Comparison of ENCODE assay signal across 7 cellular contexts in genomic region chr22:23984430-23984829, GRCh38. TPM values are rescaled to one million over a fixed set of nuclear protein-coding genes. Genes with fewer than 3 reads are reported as not detected.
A peak's percentile ranks its signal among the peaks of the same experiment; 100 is the strongest.
DNase-seq lines count a peak whose midpoint lies in the region; ATAC-seq and TF ChIP-seq lines count a peak whose summit lies in the region.

No MANE protein-coding gene starts in this region.

- H3K4ac ChIP-seq in neuronal stem cell (ENCODE audit: low read length): no peak overlapping the region

- H2AFZ ChIP-seq in mammary epithelial cell (ENCODE audit: low read depth, low read length): no peak overlapping the region
- no peak overlapping the region for H2AFZ ChIP-seq in neuronal stem cell (ENCODE audit: low read length)

- DNase-seq in GM20000 (ENCODE audit: low spot score) (peak; percentile 29), NCI-H345 (lab: John Stamatoyannopoulos, UW) (peak; percentile 66), mammary epithelial cell (peak; percentile 36), neuronal stem cell (ENCODE audit: low spot score) (peak; percentile 41), WERI-Rb-1 (no peak), COLO668 (lab: John Stamatoyannopoulos, UW; ENCODE audit: unreplicated experiment) (no peak)

- ATAC-seq in GM18517 (IDR thresholded peaks at IDR 0.05; ENCODE audit: unreplicated experiment): no peak

- H4K91ac ChIP-seq in neuronal stem cell (ENCODE audit: low read depth, low read length, poor library complexity): no peak overlapping the region

- dilution Hi-C loops in mammary epithelial cell (cut with HindIII; ENCODE audit: low sequenced_read_pairs): no loop called here

- no peaks in the 10 kb centered on the region for H3K36me3 ChIP-seq in mammary epithelial cell (ENCODE audit: insufficient read depth, low read length)
- no peaks in the 10 kb centered on the region for H3K36me3 ChIP-seq in neuronal stem cell (replicated peaks in 1 of 2; ENCODE audit: control insufficient read depth in 2 of 2, insufficient read depth in 2 of 2, low read length in 2 of 2)
- H3K36me3 ChIP-seq in WERI-Rb-1: no peaks in the 10 kb centered on the region

- no peaks in the 10 kb centered on the region for H3K79me1 ChIP-seq in neuronal stem cell (ENCODE audit: low read depth, low read length)

- TF ChIP-seq CTCF in GM20000 (IDR thresholded peaks at IDR 0.05; ENCODE audit: extremely low read depth, missing control alignments) (peak; percentile 36), mammary epithelial cell (conservative IDR thresholded peaks at IDR 0.05 in 1 of 2, IDR thresholded peaks at IDR 0.05 in 1 of 2; ENCODE audit: extremely low read depth in 1 of 2, insufficient read depth in 1 of 2, low read depth in 1 of 2, low read length in 2 of 2) (no peak), WERI-Rb-1 (IDR thresholded peaks at IDR 0.05; ENCODE audit: low read depth, low read length) (no peak)

- no peak overlapping the region for H4K8ac ChIP-seq in neuronal stem cell (ENCODE audit: low read depth, low read length)

- H3K4me3 ChIP-seq in mammary epithelial cell (replicated peaks in 1 of 3; ENCODE audit: insufficient read depth in 1 of 3, low read depth in 2 of 3, low read length in 3 of 3): no peak overlapping the region
- no peak overlapping the region for H3K4me3 ChIP-seq in neuronal stem cell (ENCODE audit: low read length in 2 of 2)
- H3K4me3 ChIP-seq in WERI-Rb-1 (ENCODE audit: low read depth, low read length): no peak overlapping the region

- H2BK120ac ChIP-seq in neuronal stem cell (ENCODE audit: low read depth, low read length): no peak overlapping the region

- no peak overlapping the region for H3K4me2 ChIP-seq in mammary epithelial cell (ENCODE audit: insufficient read depth, low read depth, low read length)
- no peak overlapping the region for H3K4me2 ChIP-seq in neuronal stem cell (ENCODE audit: insufficient read depth, low read length, poor library complexity, severe bottlenecking)

- H2BK5ac ChIP-seq in neuronal stem cell (ENCODE audit: low read length): no peak overlapping the region

- H3K79me2 ChIP-seq in mammary epithelial cell (ENCODE audit: insufficient read depth, low read length): no peaks in the 10 kb centered on the region

- no peaks in the 10 kb centered on the region for H4K20me1 ChIP-seq in mammary epithelial cell (ENCODE audit: insufficient read depth, low read length)

- H2BK12ac ChIP-seq in neuronal stem cell (ENCODE audit: low read length): no peak overlapping the region

- in situ Hi-C loops in mammary epithelial cell (cut with MboI; ENCODE audit: low sequenced_read_pairs in 2 of 2): loop anchor here in 1 of 2 donors (25.0 kb wide), 1 partner anchor 178 kb away; no protein-coding TSS in a partner anchor

- no TSS peak for BruUV-seq in mammary epithelial cell (replicated peaks; lab: Mats Ljungman, UMichigan)

- no peak overlapping the region for H2AK5ac ChIP-seq in neuronal stem cell (ENCODE audit: low read depth, low read length)

- no peaks in the 10 kb centered on the region for H3K27me3 ChIP-seq in mammary epithelial cell (ENCODE audit: insufficient read depth, low read length)
- no peaks in the 10 kb centered on the region for H3K27me3 ChIP-seq in neuronal stem cell (ENCODE audit: control insufficient read depth in 3 of 3, insufficient read depth in 3 of 3, low read depth in 1 of 3, low read length in 3 of 3)
- H3K27me3 ChIP-seq in WERI-Rb-1 (ENCODE audit: insufficient read depth, low read depth, severe bottlenecking): no peaks in the 10 kb centered on the region

- H3K9ac ChIP-seq in mammary epithelial cell (ENCODE audit: insufficient read depth, low read length) (no peak overlapping the region), neuronal stem cell (ENCODE audit: low read depth, low read length, poor library complexity) (no peak overlapping the region)

- H3K14ac ChIP-seq in neuronal stem cell (ENCODE audit: low read length): no peak overlapping the region

- no peaks in the 10 kb centered on the region for H3K4me1 ChIP-seq in mammary epithelial cell (ENCODE audit: insufficient read depth, low read length)
- H3K4me1 ChIP-seq in neuronal stem cell (ENCODE audit: control insufficient read depth in 2 of 2, insufficient read depth in 1 of 2, low read depth in 1 of 2, low read length in 2 of 2): no peaks in the 10 kb centered on the region

- H3K23ac ChIP-seq in neuronal stem cell (ENCODE audit: low read depth, low read length, poor library complexity): no peak overlapping the region

- H2BK15ac ChIP-seq in neuronal stem cell (ENCODE audit: low read length): no peak overlapping the region

- no CpG with 5 or more reads among the region's 6 CpGs for WGBS in mammary epithelial cell (ENCODE audit: low coverage, missing lambda C conversion rate)
- no CpG with 5 or more reads among the region's 6 CpGs for WGBS in neuronal stem cell (ENCODE audit: extremely low coverage in 2 of 2, insufficient read length in 2 of 2, insufficient replicate concordance in 1 of 2), 2 donors

- intact Hi-C loops in mammary epithelial cell (cut with micrococcal nuclease): loop anchor here (10.0 kb wide), 1 partner anchor 540 kb away; no protein-coding TSS in a partner anchor

- CTCF ChIA-PET in mammary epithelial cell (lab: Charles Lee; ENCODE audit: low non-redundant PET): no interaction called here

- H3K18ac ChIP-seq in neuronal stem cell (ENCODE audit: low read length): no peak overlapping the region

- no peak overlapping the region for H3K27ac ChIP-seq in mammary epithelial cell (ENCODE audit: insufficient read depth, low read depth, low read length)
- H3K27ac ChIP-seq in neuronal stem cell (replicated peaks; ENCODE audit: low read length): no peak overlapping the region
- no peak overlapping the region for H3K27ac ChIP-seq in WERI-Rb-1

- H3K9me3 ChIP-seq in mammary epithelial cell (replicated peaks; ENCODE audit: insufficient read depth, low read length) (no peaks in the 10 kb centered on the region), neuronal stem cell (replicated peaks in 1 of 2; ENCODE audit: control insufficient read depth in 2 of 2, insufficient read depth in 1 of 2, low read depth in 1 of 2, low read length in 2 of 2) (no peaks in the 10 kb centered on the region), WERI-Rb-1 (ENCODE audit: severe bottlenecking) (no peaks in the 10 kb centered on the region)

RNA-seq across cellular contexts. Expression of gene GSTT2, which starts 4.5 kb away (rescaled TPM):
- total RNA-seq in mammary epithelial cell: 1 to 10 TPM; 1.8 to 4.6 TPM
- polyA plus RNA-seq in mammary epithelial cell: 0.31 TPM
- not detected for polyA minus RNA-seq in mammary epithelial cell
- polyA plus RNA-seq in neuronal stem cell (2013, experiment 1 of 2): 0.22 TPM
- polyA plus RNA-seq in neuronal stem cell (2013, experiment 2 of 2): 0.25 TPM

RNA-seq across cellular contexts. Expression of gene DDT, which starts 10.2 kb away (rescaled TPM):
- 100 to 1,000 TPM in 1 of 2 donors, 10 to 100 TPM in 1; 70.3 to 131 TPM for total RNA-seq in mammary epithelial cell
- polyA plus RNA-seq in mammary epithelial cell: 137 TPM
- polyA minus RNA-seq in mammary epithelial cell: 38.7 TPM
- polyA plus RNA-seq in neuronal stem cell (2013, experiment 1 of 2): 81.2 TPM
- polyA plus RNA-seq in neuronal stem cell (2013, experiment 2 of 2): 79.3 TPM

RNA-seq across cellular contexts. Expression of gene DDTL, which starts 17.7 kb away (rescaled TPM):
- under 1 TPM; 0.17 to 0.96 TPM for total RNA-seq in mammary epithelial cell
- polyA plus RNA-seq in mammary epithelial cell: not detected
- polyA minus RNA-seq in mammary epithelial cell: not detected
- polyA plus RNA-seq in neuronal stem cell (2013, experiment 1 of 2): 0.82 TPM
- polyA plus RNA-seq in neuronal stem cell (2013, experiment 2 of 2): 0.86 TPM

RNA-seq across cellular contexts. Expression of gene GSTT4, which starts 20.8 kb away (rescaled TPM):
- not detected for total RNA-seq in mammary epithelial cell
- not detected for polyA plus RNA-seq in mammary epithelial cell
- polyA minus RNA-seq in mammary epithelial cell: not detected
- polyA plus RNA-seq in neuronal stem cell (2013, experiment 1 of 2): not detected
- polyA plus RNA-seq in neuronal stem cell (2013, experiment 2 of 2): not detected

RNA-seq across cellular contexts. Expression of gene GSTT2B, which starts 23.4 kb away (rescaled TPM):
- 10 to 100 TPM in 1 of 2 donors, 1 to 10 TPM in 1; 8.1 to 15.8 TPM for total RNA-seq in mammary epithelial cell
- 3.4 TPM for polyA plus RNA-seq in mammary epithelial cell
- not detected for polyA minus RNA-seq in mammary epithelial cell
- polyA plus RNA-seq in neuronal stem cell (2013, experiment 1 of 2): 0.92 TPM
- polyA plus RNA-seq in neuronal stem cell (2013, experiment 2 of 2): 0.80 TPM

Comparison
In these comparisons a context has a peak if more than half of its experiments do, and no peak if none do; other contexts are left out.
1. DNase-seq: peak in GM20000 (single experiment), NCI-H345 (single experiment), mammary epithelial cell (single experiment) and neuronal stem cell (single experiment); none in WERI-Rb-1 (single experiment) and COLO668 (single experiment).